8 cellular contexts compared by ENCODE assay signal in the genomic region with DNA sequence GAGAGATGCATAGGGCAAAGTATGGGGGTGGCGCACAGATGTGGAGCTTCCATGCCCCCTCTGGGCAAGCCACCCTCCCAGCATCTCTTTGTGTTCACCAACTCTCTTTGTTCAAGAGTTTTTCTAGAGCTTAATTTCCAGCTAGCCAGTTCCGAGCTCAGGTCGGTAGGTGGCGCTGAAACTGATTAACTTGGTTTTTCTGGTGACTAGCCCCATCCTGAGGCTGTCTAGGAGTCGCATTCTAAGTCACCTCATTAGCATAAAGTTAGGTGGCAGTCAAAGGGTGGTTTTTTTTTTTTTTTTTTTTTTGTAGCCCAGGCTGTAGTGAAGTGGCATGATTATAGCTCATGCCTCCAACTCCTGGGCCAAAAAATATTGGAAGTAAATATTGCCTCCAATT.
DNase-seq lines count a peak whose midpoint lies in the region; ATAC-seq, FAIRE-seq and TF ChIP-seq lines count a peak whose summit lies in the region.

No MANE protein-coding gene starts in this region.

- no peak overlapping the region for H3K4me2 ChIP-seq in smooth muscle cell

- no peak overlapping the region for H2AFZ ChIP-seq in smooth muscle cell (ENCODE audit: low read depth)

- no peaks in the 10 kb centered on the region for H3K27me3 ChIP-seq in bronchial epithelial cell (ENCODE audit: control insufficient read depth, insufficient read depth, low read length)
- H3K27me3 ChIP-seq in smooth muscle cell (ENCODE audit: low read depth), result no peaks in the 10 kb centered on the region
- H3K27me3 ChIP-seq in esophagus squamous epithelium, result peaks cover 0 to 8% (median 0%) of the 10 kb centered on the region in 4 donors

- H3K79me2 ChIP-seq in smooth muscle cell (ENCODE audit: low read depth), result no peaks in the 10 kb centered on the region

- H3K36me3 ChIP-seq in bronchial epithelial cell (ENCODE audit: control insufficient read depth, insufficient read depth, low read length), result no peaks in the 10 kb centered on the region
- H3K36me3 ChIP-seq in smooth muscle cell (ENCODE audit: low read depth), result no peaks in the 10 kb centered on the region
- no peaks in the 10 kb centered on the region for H3K36me3 ChIP-seq in esophagus squamous epithelium

- peaks cover 9% of the 10 kb centered on the region for H4K20me1 ChIP-seq in smooth muscle cell (ENCODE audit: low read depth)

- intact Hi-C loops in esophagus squamous epithelium (cut with DNase I), result no loop called here

- TF ChIP-seq CTCF in bronchial epithelial cell (IDR thresholded peaks at IDR 0.05; ENCODE audit: insufficient read depth, low read length, severe bottlenecking), result peak; percentile 73
- peak; percentile 50 for TF ChIP-seq CTCF in smooth muscle cell (IDR thresholded peaks at IDR 0.05; ENCODE audit: borderline replicate concordance, insufficient read depth, poor library complexity, severe bottlenecking)
- TF ChIP-seq CTCF in esophagus squamous epithelium (IDR thresholded peaks at IDR 0.05), result peak in 2 of 6 experiments; percentile 11 to 46

- H3K4me1 ChIP-seq in smooth muscle cell (ENCODE audit: low read depth), result no peaks in the 10 kb centered on the region
- no peaks in the 10 kb centered on the region for H3K4me1 ChIP-seq in esophagus squamous epithelium

- WGBS in smooth muscle cell (ENCODE audit: low lambda C conversion rate), result 42% methylated on average over 5 of the region's 5 CpGs
- 44 to 50% methylated on average over 5 of the region's 5 CpGs for WGBS in esophagus squamous epithelium, 2 donors

- FAIRE-seq in bronchial epithelial cell (lab: Jason Lieb, UNC), result no peak

- peak; percentile 46 for DNase-seq in EL
- DNase-seq in MV-4-11 (lab: John Stamatoyannopoulos, UW), result peak; percentile 12
- peak; percentile 43 for DNase-seq in bronchial epithelial cell (ENCODE audit: low read depth)
- no peak for DNase-seq in smooth muscle cell (lab: John Stamatoyannopoulos, UW; ENCODE audit: unreplicated experiment)
- DNase-seq in NCI-H345 treated with DMSO at 0.1 percent for 48 hours (lab: John Stamatoyannopoulos, UW; ENCODE audit: unreplicated experiment), result no peak
- DNase-seq in esophagus squamous epithelium (lab: John Stamatoyannopoulos, UW), result no peak
- DNase-seq in NCI-H2227 (lab: John Stamatoyannopoulos, UW; ENCODE audit: unreplicated experiment), result no peak

- peaks cover 14% of the 10 kb centered on the region for H3F3A ChIP-seq in smooth muscle cell (ENCODE audit: low read depth)

- H3K4me3 ChIP-seq in bronchial epithelial cell (ENCODE audit: low read depth, low read length) (no peak overlapping the region), smooth muscle cell (no peak overlapping the region), esophagus squamous epithelium (no peak overlapping the region)

- H3K9ac ChIP-seq in smooth muscle cell (ENCODE audit: low read depth), result no peak overlapping the region

- peak; percentile 52 for ATAC-seq in GM21423 (IDR thresholded peaks at IDR 0.05; ENCODE audit: unreplicated experiment)

- no peak for TF ChIP-seq POLR2A in esophagus squamous epithelium (IDR thresholded peaks at IDR 0.05)

- H3K9me3 ChIP-seq in smooth muscle cell (replicated peaks; ENCODE audit: low read depth), result no peaks in the 10 kb centered on the region
- no peaks in the 10 kb centered on the region for H3K9me3 ChIP-seq in esophagus squamous epithelium

- H3K27ac ChIP-seq in smooth muscle cell (ENCODE audit: low read depth) (no peak overlapping the region), esophagus squamous epithelium (no peak overlapping the region)

Comparison
In these comparisons a context has a peak if more than half of its experiments do, and no peak if none do; other contexts are left out.
1. DNase-seq: peak in EL (single experiment), MV-4-11 (single experiment) and bronchial epithelial cell (single experiment); none in smooth muscle cell (single experiment), NCI-H345 treated with DMSO at 0.1 percent for 48 hours (single experiment), esophagus squamous epithelium (single experiment) and NCI-H2227 (single experiment).